Comparison of ENCODE assay signal across 10 cellular contexts in genomic region chr3:169295126-169295525, GRCh38.
A peak's percentile ranks its signal among the peaks of the same experiment; 100 is the strongest.
DNase-seq lines count a peak whose midpoint lies in the region; ATAC-seq and TF ChIP-seq lines count a peak whose summit lies in the region.
"Had no signal": no experiment of that assay in that cellular context is flagged by ENCODE, and none has a peak within 500 bp of the region (broad histone marks: within the 10 kb centered on the region; RNA-seq: fewer than 3 reads in every experiment).

No MANE protein-coding gene starts in this region.

- H3K79me2 ChIP-seq in PC-3 (ENCODE audit: low read length) (no peaks in the 10 kb centered on the region), fibroblast of lung (ENCODE audit: control insufficient read depth, insufficient read depth, low read length) (no peaks in the 10 kb centered on the region)

- WGBS in transverse colon (ENCODE audit: low coverage in 1 of 2), 2 donors, result 45 to 50% methylated on average over 2 of the region's 2 CpGs

- H3K4me1 Mint-ChIP-seq in MCF 10A (ENCODE audit: insufficient read depth, unreplicated experiment), result no peaks in the 10 kb centered on the region
- H3K4me1 Mint-ChIP-seq in activated T-cell treated with anti-CD3 and anti-CD28 coated beads, Interleukin-2, amount 50 U/mL, for 24 hours (ENCODE audit: low read depth), result no peaks in the 10 kb centered on the region
- H3K4me1 Mint-ChIP-seq: central memory CD8-positive, alpha-beta T cell had no signal

- H3K27me3 ChIP-seq in breast epithelium (no peaks in the 10 kb centered on the region), PC-3 (ENCODE audit: low read length) (no peaks in the 10 kb centered on the region), fibroblast of lung (ENCODE audit: control insufficient read depth, insufficient read depth, low read length) (no peaks in the 10 kb centered on the region), transverse colon (no peaks in the 10 kb centered on the region)

- H3K27ac ChIP-seq in breast epithelium, result no peak overlapping the region
- H3K27ac ChIP-seq in PC-3 (ENCODE audit: low read length), result no peak overlapping the region
- H3K27ac ChIP-seq in fibroblast of lung (ENCODE audit: insufficient read depth, low read length), result no peak overlapping the region
- peak overlapping the region in 1 of 4 donors; percentile 83 for H3K27ac ChIP-seq in transverse colon

- in situ Hi-C loops in transverse colon (cut with MboI; ENCODE audit: low pct_ligation_motif_present in 1 of 4, low pct_unique_long_range_greater_than_20kb in 1 of 4, low sequenced_read_pairs in 3 of 4), result no loop called here

- H3K36me3 ChIP-seq in breast epithelium (no peaks in the 10 kb centered on the region), PC-3 (ENCODE audit: low read depth, low read length) (no peaks in the 10 kb centered on the region), fibroblast of lung (ENCODE audit: control insufficient read depth, insufficient read depth, low read length) (no peaks in the 10 kb centered on the region), transverse colon (no peaks in the 10 kb centered on the region)

- POLR2A ChIA-PET in MCF 10A (lab: Yijun Ruan, JAX), result no interaction called here
- POLR2A ChIA-PET in PC-3 (lab: Charles Lee; ENCODE audit: unreplicated experiment), result no interaction called here

- no peaks in the 10 kb centered on the region for H3F3A ChIP-seq in PC-3 (ENCODE audit: low read length, unreplicated experiment)

- no peak overlapping the region for H3K4me3 Mint-ChIP-seq in MCF 10A (ENCODE audit: unreplicated experiment)
- H3K4me3 Mint-ChIP-seq in activated T-cell treated with anti-CD3 and anti-CD28 coated beads, Interleukin-2, amount 50 U/mL, for 24 hours, result no peak overlapping the region
- H3K4me3 Mint-ChIP-seq: central memory CD8-positive, alpha-beta T cell had no signal

- H3K9ac ChIP-seq in PC-3 (ENCODE audit: low read length) (no peak overlapping the region), fibroblast of lung (ENCODE audit: insufficient read depth, low read length) (no peak overlapping the region)

- BruUV-seq in MCF 10A (replicated peaks; lab: Mats Ljungman, UMichigan) (no TSS peak), PC-3 (replicated peaks; lab: Mats Ljungman, UMichigan) (no TSS peak)

- intact Hi-C loops in MCF 10A (cut with micrococcal nuclease) (loop anchor here (1.0 to 10.0 kb wide), 6 partner anchors 96 to 367 kb away; no protein-coding TSS in a partner anchor), breast epithelium (cut with DNase I; ENCODE audit: low total_unique reads) (no loop called here), PC-3 (cut with micrococcal nuclease) (loop anchor here (2.0 to 5.0 kb wide), 3 partner anchors 76 to 367 kb away; partner anchors contain the start of gene MECOM), transverse colon (cut with DNase I; ENCODE audit: low total_unique reads) (no loop called here)

- TF ChIP-seq POLR2A in breast epithelium (IDR thresholded peaks at IDR 0.05) (no peak), transverse colon (IDR thresholded peaks at IDR 0.05) (no peak)

- peak; percentile 52 for TF ChIP-seq CTCF in MCF 10A (IDR thresholded peaks at IDR 0.05; ENCODE audit: unreplicated experiment)
- no peak for TF ChIP-seq CTCF in breast epithelium (IDR thresholded peaks at IDR 0.05)
- peak; percentile 71 for TF ChIP-seq CTCF in PC-3 (conservative IDR thresholded peaks at IDR 0.05; ENCODE audit: low read depth, low read length)
- peak; percentile 33 to 46 for TF ChIP-seq CTCF in fibroblast of lung (conservative IDR thresholded peaks at IDR 0.05 in 1 of 2, IDR thresholded peaks at IDR 0.05 in 1 of 2; ENCODE audit: low read depth in 1 of 2, low read length in 2 of 2)
- TF ChIP-seq CTCF in transverse colon (IDR thresholded peaks at IDR 0.05), result peak; percentile 31 to 72 (median 33)

- H3K27me3 Mint-ChIP-seq in MCF 10A (ENCODE audit: insufficient read depth, unreplicated experiment), result no peaks in the 10 kb centered on the region
- H3K27me3 Mint-ChIP-seq in activated T-cell treated with anti-CD3 and anti-CD28 coated beads, Interleukin-2, amount 50 U/mL, for 24 hours, result peaks cover 11% of the 10 kb centered on the region
- H3K27me3 Mint-ChIP-seq: central memory CD8-positive, alpha-beta T cell had no signal

- no peak for TF ChIP-seq EP300 in transverse colon (IDR thresholded peaks at IDR 0.05; ENCODE audit: low read depth)

- no peak for ATAC-seq in PC-3

- H3K9me3 ChIP-seq in breast epithelium, result no peaks in the 10 kb centered on the region
- no peaks in the 10 kb centered on the region for H3K9me3 ChIP-seq in PC-3 (ENCODE audit: low read length)
- no peaks in the 10 kb centered on the region for H3K9me3 ChIP-seq in fibroblast of lung (ENCODE audit: control insufficient read depth, insufficient read depth, low read depth, low read length)
- H3K9me3 ChIP-seq in transverse colon, result no peaks in the 10 kb centered on the region

- peak; percentile 33 for DNase-seq in MCF 10A (ENCODE audit: unreplicated experiment)
- no peak for DNase-seq in breast epithelium (ENCODE audit: low spot score in 2 of 2)
- DNase-seq in PC-3, result peak; percentile 52
- peak; percentile 13 to 65 for DNase-seq in fibroblast of lung (ENCODE audit: low read depth in 2 of 2)
- DNase-seq in transverse colon, result no peak
- no peak for DNase-seq in middle frontal gyrus (ENCODE audit: extremely low spot score, low spot score)
- no peak for DNase-seq in activated T-cell treated with anti-CD3 and anti-CD28 coated beads, Interleukin-2, amount 50 U/mL, for 24 hours
- no peak for DNase-seq in mucosa of gallbladder (ENCODE audit: low spot score)
- DNase-seq: mesendoderm had no signal

- H4K20me1 ChIP-seq in PC-3 (ENCODE audit: low read length) (no peaks in the 10 kb centered on the region), fibroblast of lung (ENCODE audit: control insufficient read depth, extremely low read depth, insufficient read depth, low read length) (no peaks in the 10 kb centered on the region)

- no peaks in the 10 kb centered on the region for H3K36me3 Mint-ChIP-seq in MCF 10A (ENCODE audit: insufficient read depth, unreplicated experiment)
- H3K36me3 Mint-ChIP-seq in activated T-cell treated with anti-CD3 and anti-CD28 coated beads, Interleukin-2, amount 50 U/mL, for 24 hours (ENCODE audit: low read depth), result no peaks in the 10 kb centered on the region

- H3K4me3 ChIP-seq in breast epithelium, result no peak overlapping the region
- no peak overlapping the region for H3K4me3 ChIP-seq in PC-3 (ENCODE audit: low read length)
- no peak overlapping the region for H3K4me3 ChIP-seq in fibroblast of lung (replicated peaks in 1 of 4; ENCODE audit: control extremely low read depth in 1 of 4, insufficient read depth in 1 of 4, low read depth in 3 of 4, low read length in 4 of 4)
- H3K4me3 ChIP-seq in transverse colon, result no peak overlapping the region

- H3K9me3 Mint-ChIP-seq in MCF 10A (ENCODE audit: unreplicated experiment), result no peaks in the 10 kb centered on the region
- H3K9me3 Mint-ChIP-seq in activated T-cell treated with anti-CD3 and anti-CD28 coated beads, Interleukin-2, amount 50 U/mL, for 24 hours, result no peaks in the 10 kb centered on the region
- H3K9me3 Mint-ChIP-seq: central memory CD8-positive, alpha-beta T cell had no signal

- H3K4me1 ChIP-seq in breast epithelium (no peaks in the 10 kb centered on the region), PC-3 (ENCODE audit: insufficient read depth, low read length) (peaks cover 7% of the 10 kb centered on the region; the same call in 1 of the 2 replicates), fibroblast of lung (ENCODE audit: control insufficient read depth, extremely low read depth, insufficient read depth, low read length) (no peaks in the 10 kb centered on the region), transverse colon (peaks cover 0 to 43% (median 15%) of the 10 kb centered on the region in 4 donors)

- no peak overlapping the region for H3K4me2 ChIP-seq in PC-3 (ENCODE audit: low read length)
- H3K4me2 ChIP-seq in fibroblast of lung (ENCODE audit: extremely low read depth, insufficient read depth, low read length), result no peak overlapping the region

- H2AFZ ChIP-seq in PC-3 (ENCODE audit: low read length) (no peak overlapping the region), fibroblast of lung (ENCODE audit: low read length) (no peak overlapping the region)

- H3K27ac Mint-ChIP-seq in MCF 10A (ENCODE audit: low read depth, unreplicated experiment), result no peak overlapping the region
- H3K27ac Mint-ChIP-seq in activated T-cell treated with anti-CD3 and anti-CD28 coated beads, Interleukin-2, amount 50 U/mL, for 24 hours, result no peak overlapping the region

- no peaks in the 10 kb centered on the region for H3K9me2 ChIP-seq in PC-3 (replicated peaks; ENCODE audit: low read length)

- CTCF ChIA-PET in MCF 10A (lab: Yijun Ruan, JAX), result interaction anchor here (0.6 to 2.1 kb wide), 11 partner anchors 95 to 374 kb away, joined by 3 to 13 read pairs (median 4); no protein-coding TSS in a partner anchor
- CTCF ChIA-PET in PC-3 (lab: Charles Lee), result no interaction called here

Comparison
In these comparisons a context has a peak if more than half of its experiments do, and no peak if none do; other contexts are left out.
1. DNase-seq: peak in MCF 10A (single experiment), PC-3 (single experiment) and fibroblast of lung (2 of 2); none in breast epithelium (0 of 2), transverse colon (single experiment), middle frontal gyrus (single experiment), activated T-cell treated with anti-CD3 and anti-CD28 coated beads, Interleukin-2, amount 50 U/mL, for 24 hours (single experiment) and mucosa of gallbladder (single experiment).
2. CTCF ChIP-seq: peak in MCF 10A (single experiment), PC-3 (single experiment), fibroblast of lung (2 of 2) and transverse colon (5 of 5); none in breast epithelium (0 of 3).
3. intact Hi-C loops: an anchor here in MCF 10A (1.0 to 10.0 kb wide) and PC-3 (2.0 to 5.0 kb wide); none called in breast epithelium and transverse colon.